ENCODE assay signal across 11 cellular contexts in the genomic region with DNA sequence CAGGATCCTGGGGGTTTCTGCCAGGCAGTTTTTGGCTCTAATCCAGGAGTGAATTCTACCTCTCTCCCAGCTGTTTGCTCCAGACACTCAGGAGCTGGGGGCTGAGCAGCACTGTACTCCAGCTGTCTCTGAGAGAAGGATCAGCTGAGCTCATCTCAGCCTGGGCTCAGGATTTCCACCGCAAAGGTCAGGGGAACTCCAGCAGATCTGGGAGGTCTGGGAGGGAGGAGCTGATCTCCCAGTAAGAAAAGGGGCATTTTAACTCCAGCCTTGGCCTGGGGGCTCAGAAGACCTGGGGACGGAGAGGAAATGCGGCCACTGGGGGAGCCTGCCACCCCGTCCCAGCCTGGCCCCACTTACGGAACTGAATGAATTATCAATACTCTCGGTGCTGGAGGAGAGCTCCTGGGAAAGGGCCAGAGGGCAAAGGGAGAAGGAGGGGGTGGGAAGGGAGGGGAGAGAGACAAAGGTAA. TPM values are rescaled to one million over a fixed set of nuclear protein-coding genes. Genes with fewer than 3 reads are reported as not detected.
DNase-seq lines count a peak whose midpoint lies in the region; ATAC-seq and TF ChIP-seq lines count a peak whose summit lies in the region.
"Had no signal": no experiment of that assay in that cellular context is flagged by ENCODE, and none has a peak within 500 bp of the region (broad histone marks: within the 10 kb centered on the region; RNA-seq: fewer than 3 reads in every experiment).

No MANE protein-coding gene starts in this region.

- H3K4me3 Mint-ChIP-seq in activated naive CD4-positive, alpha-beta T cell treated with anti-CD3 and anti-CD28 coated beads for 36 hours: no peak overlapping the region
- H3K4me3 Mint-ChIP-seq in activated naive CD4-positive, alpha-beta T cell treated with anti-CD3 and anti-CD28 coated beads, Interleukin-2, amount 10 ng/mL, durations not matched to agents 7 days and 5 days: no peak overlapping the region
- H3K4me3 Mint-ChIP-seq in memory B cell (no peak overlapping the region), type B pancreatic cell (no peak overlapping the region)
- H3K4me3 Mint-ChIP-seq: T-helper 2 cell treated with Interferon-gamma antibody and Interleukin-4, amounts not matched to agents 5 μg/mL and 100 μg/mL, for 36 hours had no signal

- WGBS in ectodermal cell, 2 experiments: 27 to 30% methylated on average over 6 of the region's 6 CpGs

- DNase-seq in activated naive CD4-positive, alpha-beta T cell treated with anti-CD3 and anti-CD28 coated beads for 36 hours: no peak
- DNase-seq in activated naive CD4-positive, alpha-beta T cell treated with anti-CD3 and anti-CD28 coated beads, Interleukin-2, amount 10 ng/mL, durations not matched to agents 7 days and 5 days: no peak
- DNase-seq in memory B cell (ENCODE audit: low spot score in 2 of 2) (no peak), type B pancreatic cell (ENCODE audit: extremely low spot score, unreplicated experiment) (no peak), NCI-H526 (lab: John Stamatoyannopoulos, UW) (no peak)
- DNase-seq: amniotic stem cell, NCI-H1436 treated with DMSO at 0.1 percent for 48 hours had no signal

- intact Hi-C loops in activated naive CD4-positive, alpha-beta T cell treated with anti-CD3 and anti-CD28 coated beads for 36 hours (cut with micrococcal nuclease): no loop called here

- peaks cover 20% of the 10 kb centered on the region for H3K4me1 ChIP-seq in ectodermal cell (ENCODE audit: control insufficient read depth, insufficient read depth, low read length)

- H3K36me3 ChIP-seq in ectodermal cell (ENCODE audit: control insufficient read depth, insufficient read depth, low read length): peaks cover 27% of the 10 kb centered on the region

- no peak overlapping the region for H3K4me3 ChIP-seq in ectodermal cell (ENCODE audit: insufficient read depth, low read depth, low read length)

- H3K27ac Mint-ChIP-seq in activated naive CD4-positive, alpha-beta T cell treated with anti-CD3 and anti-CD28 coated beads for 36 hours: peak overlapping the region; percentile 17
- H3K27ac Mint-ChIP-seq in activated naive CD4-positive, alpha-beta T cell treated with anti-CD3 and anti-CD28 coated beads, Interleukin-2, amount 10 ng/mL, durations not matched to agents 7 days and 5 days: no peak overlapping the region
- H3K27ac Mint-ChIP-seq in memory B cell: peak overlapping the region; percentile 45
- peak overlapping the region; percentile 51 for H3K27ac Mint-ChIP-seq in type B pancreatic cell
- H3K27ac Mint-ChIP-seq: T-helper 2 cell treated with Interferon-gamma antibody and Interleukin-4, amounts not matched to agents 5 μg/mL and 100 μg/mL, for 36 hours had no signal

- H3K27me3 ChIP-seq in ectodermal cell (ENCODE audit: control insufficient read depth, insufficient read depth, low read length, poor library complexity, severe bottlenecking): no peaks in the 10 kb centered on the region

- CTCF ChIA-PET in activated naive CD4-positive, alpha-beta T cell treated with anti-CD3 and anti-CD28 coated beads for 36 hours (lab: Charles Lee): interaction anchor here (0.5 to 6.0 kb wide), 6 partner anchors 9 to 151 kb away, joined by 3 to 68 read pairs (median 14); partner anchors contain the start of gene PI4KB
- CTCF ChIA-PET in activated naive CD4-positive, alpha-beta T cell treated with anti-CD3 and anti-CD28 coated beads, Interleukin-2, amount 10 ng/mL, durations not matched to agents 7 days and 5 days (lab: Charles Lee): interaction anchor here (1.5 to 4.7 kb wide), 3 partner anchors 9 to 30 kb away, joined by 7 to 40 read pairs (median 39); no protein-coding TSS in a partner anchor

- ATAC-seq in memory B cell (ENCODE audit: low read depth) (no peak), GM21447 (IDR thresholded peaks at IDR 0.05; ENCODE audit: unreplicated experiment) (no peak), GM21360 (IDR thresholded peaks at IDR 0.05; ENCODE audit: unreplicated experiment) (no peak)

- no peaks in the 10 kb centered on the region for H3K9me3 ChIP-seq in ectodermal cell (ENCODE audit: control insufficient read depth, low read length)

- peak overlapping the region; percentile 64 for H3K27ac ChIP-seq in ectodermal cell (ENCODE audit: insufficient read depth, low read depth, low read length, poor library complexity, severe bottlenecking)

- TF ChIP-seq CTCF in type B pancreatic cell (conservative IDR thresholded peaks at IDR 0.05): no peak

- H3K36me3 Mint-ChIP-seq in activated naive CD4-positive, alpha-beta T cell treated with anti-CD3 and anti-CD28 coated beads for 36 hours (ENCODE audit: low read depth): peaks cover 24% of the 10 kb centered on the region
- peaks cover 58% of the 10 kb centered on the region for H3K36me3 Mint-ChIP-seq in activated naive CD4-positive, alpha-beta T cell treated with anti-CD3 and anti-CD28 coated beads, Interleukin-2, amount 10 ng/mL, durations not matched to agents 7 days and 5 days
- peaks cover 46% of the 10 kb centered on the region for H3K36me3 Mint-ChIP-seq in memory B cell
- peaks cover 29% of the 10 kb centered on the region for H3K36me3 Mint-ChIP-seq in type B pancreatic cell

- no peaks in the 10 kb centered on the region for H3K9me3 Mint-ChIP-seq in activated naive CD4-positive, alpha-beta T cell treated with anti-CD3 and anti-CD28 coated beads for 36 hours
- H3K9me3 Mint-ChIP-seq in activated naive CD4-positive, alpha-beta T cell treated with anti-CD3 and anti-CD28 coated beads, Interleukin-2, amount 10 ng/mL, durations not matched to agents 7 days and 5 days: no peaks in the 10 kb centered on the region
- H3K9me3 Mint-ChIP-seq in memory B cell (no peaks in the 10 kb centered on the region), type B pancreatic cell (no peaks in the 10 kb centered on the region)
- H3K9me3 Mint-ChIP-seq: T-helper 2 cell treated with Interferon-gamma antibody and Interleukin-4, amounts not matched to agents 5 μg/mL and 100 μg/mL, for 36 hours had no signal

- H3K27me3 Mint-ChIP-seq in activated naive CD4-positive, alpha-beta T cell treated with anti-CD3 and anti-CD28 coated beads for 36 hours (ENCODE audit: low read depth): no peaks in the 10 kb centered on the region
- H3K27me3 Mint-ChIP-seq in activated naive CD4-positive, alpha-beta T cell treated with anti-CD3 and anti-CD28 coated beads, Interleukin-2, amount 10 ng/mL, durations not matched to agents 7 days and 5 days: no peaks in the 10 kb centered on the region
- H3K27me3 Mint-ChIP-seq in memory B cell: no peaks in the 10 kb centered on the region
- H3K27me3 Mint-ChIP-seq in type B pancreatic cell: no peaks in the 10 kb centered on the region

- H3K4me1 Mint-ChIP-seq in activated naive CD4-positive, alpha-beta T cell treated with anti-CD3 and anti-CD28 coated beads for 36 hours (ENCODE audit: low read depth): peaks cover 37% of the 10 kb centered on the region
- peaks cover 19% of the 10 kb centered on the region for H3K4me1 Mint-ChIP-seq in activated naive CD4-positive, alpha-beta T cell treated with anti-CD3 and anti-CD28 coated beads, Interleukin-2, amount 10 ng/mL, durations not matched to agents 7 days and 5 days
- peaks cover 19% of the 10 kb centered on the region for H3K4me1 Mint-ChIP-seq in memory B cell
- peaks cover 16% of the 10 kb centered on the region for H3K4me1 Mint-ChIP-seq in type B pancreatic cell (ENCODE audit: unreplicated experiment)

RNA-seq across cellular contexts. Expression of gene PI4KB, which starts 17.3 kb away (rescaled TPM):
- 10 to 100 TPM; 64.1 to 69.2 TPM for total RNA-seq in activated naive CD4-positive, alpha-beta T cell treated with anti-CD3 and anti-CD28 coated beads for 36 hours
- polyA plus RNA-seq in ectodermal cell (2013, experiment 1 of 4): 46.0 TPM
- polyA plus RNA-seq in ectodermal cell (2013, experiment 2 of 4): 44.1 TPM
- 33.3 TPM for polyA plus RNA-seq in ectodermal cell (2013, experiment 3 of 4)
- 35.1 TPM for polyA plus RNA-seq in ectodermal cell (2013, experiment 4 of 4)
- total RNA-seq in type B pancreatic cell (ENCODE audit: low replicate concordance): 59.6 and 60.7 TPM in 2 replicates

RNA-seq across cellular contexts. Expression of gene ZNF687, which starts 27.8 kb away (rescaled TPM):
- 10 to 100 TPM; 20.9 to 22.0 TPM for total RNA-seq in activated naive CD4-positive, alpha-beta T cell treated with anti-CD3 and anti-CD28 coated beads for 36 hours
- 32.5 TPM for polyA plus RNA-seq in ectodermal cell (2013, experiment 1 of 4)
- 43.5 TPM for polyA plus RNA-seq in ectodermal cell (2013, experiment 2 of 4)
- 30.0 TPM for polyA plus RNA-seq in ectodermal cell (2013, experiment 3 of 4)
- polyA plus RNA-seq in ectodermal cell (2013, experiment 4 of 4): 35.0 TPM
- 29.6 and 31.7 TPM in 2 replicates for total RNA-seq in type B pancreatic cell (ENCODE audit: low replicate concordance)

RNA-seq across cellular contexts. Expression of gene RFX5, which starts 37.2 kb away (rescaled TPM):
- total RNA-seq in activated naive CD4-positive, alpha-beta T cell treated with anti-CD3 and anti-CD28 coated beads for 36 hours: 10 to 100 TPM; 62.3 to 63.4 TPM
- polyA plus RNA-seq in ectodermal cell (2013, experiment 1 of 4): 88.2 TPM
- polyA plus RNA-seq in ectodermal cell (2013, experiment 2 of 4): 93.7 TPM
- 76.4 TPM for polyA plus RNA-seq in ectodermal cell (2013, experiment 3 of 4)
- 87.8 TPM for polyA plus RNA-seq in ectodermal cell (2013, experiment 4 of 4)
- 27.3 and 66.5 TPM in 2 replicates for total RNA-seq in type B pancreatic cell (ENCODE audit: low replicate concordance)

RNA-seq across cellular contexts. Expression of gene PSMD4, which starts 55.4 kb away (rescaled TPM):
- total RNA-seq in activated naive CD4-positive, alpha-beta T cell treated with anti-CD3 and anti-CD28 coated beads for 36 hours: 100 to 1,000 TPM; 167 to 192 TPM
- 189 TPM for polyA plus RNA-seq in ectodermal cell (2013, experiment 1 of 4)
- 174 TPM for polyA plus RNA-seq in ectodermal cell (2013, experiment 2 of 4)
- 151 TPM for polyA plus RNA-seq in ectodermal cell (2013, experiment 3 of 4)
- polyA plus RNA-seq in ectodermal cell (2013, experiment 4 of 4): 169 TPM
- 146 and 170 TPM in 2 replicates for total RNA-seq in type B pancreatic cell (ENCODE audit: low replicate concordance)
